ENCODE assay signal across 21 cellular contexts in genomic region chr9:112382501-112383364, GRCh38. TPM values are rescaled to one million over a fixed set of nuclear protein-coding genes. Genes with fewer than 3 reads are reported as not detected.
DNase-seq lines count a peak whose midpoint lies in the region; ATAC-seq and TF ChIP-seq lines count a peak whose summit lies in the region.
"Had no signal": no experiment of that assay in that cellular context is flagged by ENCODE, and none has a peak within 500 bp of the region (broad histone marks: within the 10 kb centered on the region; RNA-seq: fewer than 3 reads in every experiment).

No MANE protein-coding gene starts in this region.

- WGBS in right lobe of liver (ENCODE audit: insufficient coverage, low coverage, low lambda C conversion rate, missing lambda C conversion rate): 38% methylated on average over 11 of the region's 11 CpGs

- H3K27ac ChIP-seq in right lobe of liver: peak overlapping the region in 2 of 3 donors; percentile 28 to 69
- H3K27ac ChIP-seq in subcutaneous abdominal adipose tissue (ENCODE audit: low read depth, low read length): peak overlapping the region; percentile 99
- H3K27ac ChIP-seq: 22Rv1, left lung, SJSA1, upper lobe of left lung had no signal

- TF ChIP-seq POLR2A in right lobe of liver (IDR thresholded peaks at IDR 0.05): no peak

- H3K4me1 ChIP-seq in right lobe of liver (peaks cover 0 to 50% (median 23%) of the 10 kb centered on the region in 4 donors), subcutaneous abdominal adipose tissue (ENCODE audit: control insufficient read depth in 5 of 5, insufficient read depth in 5 of 5, low read length in 5 of 5) (peaks cover 0 to 57% (median 50%) of the 10 kb centered on the region in 5 donors)

- H3K27me3 Mint-ChIP-seq in activated naive CD4-positive, alpha-beta T cell treated with anti-CD3 and anti-CD28 coated beads, Interleukin-2, amount 50 U/mL, for 24 hours: no peaks in the 10 kb centered on the region
- H3K27me3 Mint-ChIP-seq in T-helper 17 cell: no peaks in the 10 kb centered on the region
- H3K27me3 Mint-ChIP-seq: activated CD4-positive, alpha-beta T cell treated with anti-CD3 and anti-CD28 coated beads, Interleukin-2, amount 10 ng/mL, durations not matched to agents 7 days and 5 days; activated CD8-positive, alpha-beta memory T cell treated with anti-CD3 and anti-CD28 coated beads, Interleukin-2, amount 10 ng/mL, durations not matched to agents 7 days and 5 days had no signal

- H3K9me3 Mint-ChIP-seq in activated naive CD4-positive, alpha-beta T cell treated with anti-CD3 and anti-CD28 coated beads, Interleukin-2, amount 50 U/mL, for 24 hours: no peaks in the 10 kb centered on the region
- H3K9me3 Mint-ChIP-seq in activated naive CD4-positive, alpha-beta T cell treated with anti-CD3 and anti-CD28 coated beads, Interleukin-2, amount 50 U/mL, for 72 hours: no peaks in the 10 kb centered on the region
- H3K9me3 Mint-ChIP-seq: activated CD4-positive, alpha-beta T cell treated with anti-CD3 and anti-CD28 coated beads, Interleukin-2, amount 10 ng/mL, durations not matched to agents 7 days and 5 days; H9; immature natural killer cell; T-helper 1 cell treated with Interleukin-12 subunit alpha and Interleukin-12 subunit beta and Interleukin-4 antibody, amounts not matched to agents 30 μg/mL and 1 μg/mL, for 36 hours had no signal

- TF ChIP-seq CTCF in right lobe of liver (IDR thresholded peaks at IDR 0.05): no peak

- H3K36me3 ChIP-seq in right lobe of liver (no peaks in the 10 kb centered on the region), subcutaneous abdominal adipose tissue (ENCODE audit: control insufficient read depth in 5 of 5, insufficient read depth in 5 of 5, low read length in 5 of 5) (peaks cover 0 to 5% (median 0%) of the 10 kb centered on the region in 5 donors), MG63 (peaks cover 21% of the 10 kb centered on the region)
- H3K36me3 ChIP-seq: left lung had no signal

- no peak overlapping the region for H3K9ac ChIP-seq in subcutaneous abdominal adipose tissue (ENCODE audit: low read length in 5 of 5)

- H3K4me3 Mint-ChIP-seq in activated naive CD4-positive, alpha-beta T cell treated with anti-CD3 and anti-CD28 coated beads, Interleukin-2, amount 50 U/mL, for 24 hours: no peak overlapping the region
- no peak overlapping the region for H3K4me3 Mint-ChIP-seq in T-helper 17 cell
- H3K4me3 Mint-ChIP-seq: activated CD4-positive, alpha-beta T cell treated with anti-CD3 and anti-CD28 coated beads, Interleukin-2, amount 10 ng/mL, durations not matched to agents 7 days and 5 days; activated CD8-positive, alpha-beta memory T cell treated with anti-CD3 and anti-CD28 coated beads, Interleukin-2, amount 10 ng/mL, durations not matched to agents 7 days and 5 days; H9; T-helper 1 cell treated with Interleukin-12 subunit alpha and Interleukin-12 subunit beta and Interleukin-4 antibody, amounts not matched to agents 30 μg/mL and 1 μg/mL, for 36 hours had no signal

- intact Hi-C loops in right lobe of liver (cut with DNase I): no loop called here

- peaks cover 47% of the 10 kb centered on the region for H3K4me1 Mint-ChIP-seq in activated naive CD4-positive, alpha-beta T cell treated with anti-CD3 and anti-CD28 coated beads, Interleukin-2, amount 50 U/mL, for 24 hours
- H3K4me1 Mint-ChIP-seq in T-helper 17 cell: peaks cover 37% of the 10 kb centered on the region

- H3K4me3 ChIP-seq in right lobe of liver (peak overlapping the region in 1 of 3 donors; percentile 9), subcutaneous abdominal adipose tissue (ENCODE audit: low read depth in 1 of 5, low read length in 5 of 5) (peak overlapping the region in 1 of 5 donors; percentile 27), MG63 (no peak overlapping the region)
- H3K4me3 ChIP-seq: left lung, SJSA1, stomach, upper lobe of left lung had no signal

- peaks cover 5% of the 10 kb centered on the region for H3K36me3 Mint-ChIP-seq in activated naive CD4-positive, alpha-beta T cell treated with anti-CD3 and anti-CD28 coated beads, Interleukin-2, amount 50 U/mL, for 24 hours
- H3K36me3 Mint-ChIP-seq in activated naive CD4-positive, alpha-beta T cell treated with anti-CD3 and anti-CD28 coated beads, Interleukin-2, amount 50 U/mL, for 72 hours: peaks cover 12% of the 10 kb centered on the region in 2 donors
- peaks cover 5% of the 10 kb centered on the region for H3K36me3 Mint-ChIP-seq in T-helper 17 cell (ENCODE audit: low read depth)

- DNase-seq in activated naive CD4-positive, alpha-beta T cell treated with anti-CD3 and anti-CD28 coated beads, Interleukin-2, amount 50 U/mL, for 72 hours (ENCODE audit: low spot score in 2 of 2): no peak
- DNase-seq in T-helper 17 cell (no peak), right lobe of liver (no peak), MG63 (no peak), NCI-H82 (lab: John Stamatoyannopoulos, UW) (no peak), DMS114 treated with DMSO at 0.1 percent for 48 hours (lab: John Stamatoyannopoulos, UW; ENCODE audit: unreplicated experiment) (no peak)
- DNase-seq: activated CD4-positive, alpha-beta T cell treated with anti-CD3 and anti-CD28 coated beads, Interleukin-2, amount 10 ng/mL, durations not matched to agents 7 days and 5 days; activated CD8-positive, alpha-beta memory T cell treated with anti-CD3 and anti-CD28 coated beads, Interleukin-2, amount 10 ng/mL, durations not matched to agents 7 days and 5 days; activated naive CD4-positive, alpha-beta T cell treated with anti-CD3 and anti-CD28 coated beads, Interleukin-2, amount 50 U/mL, for 16 hours; H9; immature natural killer cell; left lung; NCI-H2081 treated with DMSO at 0.1 percent for 48 hours; NCI-H446; stomach had no signal

- no peak for ATAC-seq in activated naive CD4-positive, alpha-beta T cell treated with anti-CD3 and anti-CD28 coated beads, Interleukin-2, amount 50 U/mL, for 72 hours
- ATAC-seq in T-helper 17 cell (no peak), right lobe of liver (peak in 1 of 4 donors; percentile 13)
- ATAC-seq: activated CD8-positive, alpha-beta memory T cell treated with anti-CD3 and anti-CD28 coated beads, Interleukin-2, amount 10 ng/mL, durations not matched to agents 7 days and 5 days; left lung had no signal

- peak overlapping the region; percentile 11 for H3K27ac Mint-ChIP-seq in activated naive CD4-positive, alpha-beta T cell treated with anti-CD3 and anti-CD28 coated beads, Interleukin-2, amount 50 U/mL, for 24 hours
- H3K27ac Mint-ChIP-seq in activated naive CD4-positive, alpha-beta T cell treated with anti-CD3 and anti-CD28 coated beads, Interleukin-2, amount 50 U/mL, for 72 hours: no peak overlapping the region
- H3K27ac Mint-ChIP-seq in T-helper 17 cell: peak overlapping the region; percentile 61
- H3K27ac Mint-ChIP-seq: activated CD4-positive, alpha-beta T cell treated with anti-CD3 and anti-CD28 coated beads, Interleukin-2, amount 10 ng/mL, durations not matched to agents 7 days and 5 days; activated CD8-positive, alpha-beta memory T cell treated with anti-CD3 and anti-CD28 coated beads, Interleukin-2, amount 10 ng/mL, durations not matched to agents 7 days and 5 days; H9; immature natural killer cell; T-helper 1 cell treated with Interleukin-12 subunit alpha and Interleukin-12 subunit beta and Interleukin-4 antibody, amounts not matched to agents 30 μg/mL and 1 μg/mL, for 36 hours had no signal

- H3K9me3 ChIP-seq in T-helper 17 cell (ENCODE audit: control insufficient read depth, low read length, poor library complexity, severe bottlenecking) (no peaks in the 10 kb centered on the region), right lobe of liver (no peaks in the 10 kb centered on the region), subcutaneous abdominal adipose tissue (ENCODE audit: control insufficient read depth in 5 of 5, low read length in 5 of 5) (no peaks in the 10 kb centered on the region), MG63 (no peaks in the 10 kb centered on the region)
- H3K9me3 ChIP-seq: left lung, SJSA1, stomach, upper lobe of left lung had no signal

- H3K27me3 ChIP-seq in right lobe of liver: no peaks in the 10 kb centered on the region
- H3K27me3 ChIP-seq in subcutaneous abdominal adipose tissue (ENCODE audit: control insufficient read depth in 5 of 5, insufficient read depth in 4 of 5, low read length in 5 of 5): no peaks in the 10 kb centered on the region
- H3K27me3 ChIP-seq in MG63: no peaks in the 10 kb centered on the region
- H3K27me3 ChIP-seq: left lung, SJSA1, stomach, upper lobe of left lung had no signal

RNA-seq across cellular contexts. Expression of gene HSDL2, which starts 2.8 kb away (rescaled TPM):
- total RNA-seq in activated naive CD4-positive, alpha-beta T cell treated with anti-CD3 and anti-CD28 coated beads, Interleukin-2, amount 50 U/mL, for 72 hours: 10 to 100 TPM; 32.6 to 34.9 TPM
- total RNA-seq in T-helper 17 cell (10 to 100 TPM in 1 of 2 donors, 1 to 10 TPM in 1; 7.9 to 10.1 TPM), right lobe of liver (10 to 100 TPM; 65.8 to 96.8 (median 79.8) TPM)
- 32.1 and 44.3 TPM in 2 replicates for total RNA-seq in MG63 (2014; rRNA removed; shearing (Covaris generic); ENCODE audit: low replicate concordance)

RNA-seq across cellular contexts. Expression of gene PTBP3, which starts 49.3 kb away (rescaled TPM):
- total RNA-seq in activated naive CD4-positive, alpha-beta T cell treated with anti-CD3 and anti-CD28 coated beads, Interleukin-2, amount 50 U/mL, for 72 hours: 10 to 100 TPM; 77.7 to 91.8 TPM
- total RNA-seq in T-helper 17 cell: 100 to 1,000 TPM; 132 to 140 TPM
- total RNA-seq in right lobe of liver: 10 to 100 TPM; 16.3 to 29.9 (median 19.3) TPM
- 16.3 and 20.7 TPM in 2 replicates for total RNA-seq in MG63 (2014; rRNA removed; shearing (Covaris generic); ENCODE audit: low replicate concordance)

Comparison
In these comparisons a context has a peak if more than half of its experiments do, and no peak if none do; other contexts are left out.
1. H3K27ac Mint-ChIP-seq: peak in activated naive CD4-positive, alpha-beta T cell treated with anti-CD3 and anti-CD28 coated beads, Interleukin-2, amount 50 U/mL, for 24 hours (single experiment) and T-helper 17 cell (single experiment); none in activated naive CD4-positive, alpha-beta T cell treated with anti-CD3 and anti-CD28 coated beads, Interleukin-2, amount 50 U/mL, for 72 hours (0 of 2).